In the genomic region with DNA sequence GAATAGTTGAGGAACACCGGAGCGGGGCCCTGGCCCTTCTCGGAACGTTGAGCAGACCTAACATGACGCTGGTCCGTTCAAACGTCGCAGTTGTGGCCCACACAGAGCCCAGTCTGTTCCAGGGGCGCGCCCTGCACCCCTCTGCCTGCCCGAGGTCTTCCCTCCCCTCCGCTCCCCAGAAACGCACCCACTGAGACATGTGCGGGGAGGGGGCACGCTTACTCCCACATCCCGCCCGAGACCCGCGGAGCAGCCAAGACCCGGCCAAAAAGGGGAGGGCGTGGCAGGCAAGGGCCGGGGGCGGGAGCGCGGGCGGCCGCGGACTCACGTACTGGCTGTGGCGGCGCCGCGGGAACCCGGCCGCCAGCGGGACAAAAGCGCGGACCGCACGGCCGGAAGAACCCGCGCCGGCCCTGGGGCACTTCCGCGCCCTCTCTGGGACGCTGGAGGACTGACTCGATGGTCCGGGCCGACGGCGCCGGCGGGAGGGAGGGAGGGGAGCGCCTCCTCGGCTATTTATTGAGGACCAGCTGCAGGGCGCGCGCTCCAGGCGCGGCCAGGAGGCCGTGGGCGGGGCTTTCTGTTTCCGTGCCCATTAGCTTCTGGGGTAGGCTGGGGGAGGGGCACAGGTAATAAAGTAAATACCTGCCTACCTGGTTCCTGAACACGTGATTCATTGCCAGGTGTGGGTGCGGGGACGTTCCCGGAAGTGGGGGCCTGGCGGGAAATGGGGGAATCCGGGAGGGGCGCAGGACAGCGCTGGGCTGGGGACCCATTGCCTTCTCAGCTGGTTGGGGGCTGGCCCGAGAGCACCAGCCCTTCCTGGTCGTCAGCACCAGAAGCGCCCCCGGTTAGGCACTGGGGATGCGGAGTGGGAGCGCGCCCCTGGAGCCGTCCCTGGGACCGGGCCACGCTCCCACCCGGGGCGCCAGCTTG, we compare ENCODE assay signal across 7 cellular contexts. TPM values are rescaled to one million over a fixed set of nuclear protein-coding genes. Genes with fewer than 3 reads are reported as not detected.
DNase-seq lines count a peak whose midpoint lies in the region; ATAC-seq, FAIRE-seq and TF ChIP-seq lines count a peak whose summit lies in the region.

A gene (minus strand): TSS at position 390 of the 936 bp plus-strand sequence. CDS start 57 bp downstream, at position 333.

- DNase-seq in NCI-H1930 (lab: John Stamatoyannopoulos, UW) (peak; percentile 80 to 82), T-helper 22 cell (ENCODE audit: low read depth) (peak; percentile 76), astrocyte (ENCODE audit: low read depth) (peak; percentile 80), hepatocyte (ENCODE audit: low spot score) (peak; percentile 96), retina (peak; percentile 94)

- H3K27me3 Mint-ChIP-seq in astrocyte (ENCODE audit: low read depth, unreplicated experiment): no peaks in the 10 kb centered on the region

- H3K27ac Mint-ChIP-seq in astrocyte (ENCODE audit: unreplicated experiment): peak within 1 kb of the TSS; percentile 88

- H3K4me3 ChIP-seq in astrocyte (ENCODE audit: insufficient read depth, low read depth, low read length): peak within 1 kb of the TSS; percentile 95
- H3K4me3 ChIP-seq in hepatocyte: peak within 1 kb of the TSS; percentile 74

- WGBS in hepatocyte (ENCODE audit: low lambda C conversion rate, missing lambda C conversion rate): 1% methylated on average over 37 of the region's 84 CpGs

- H3K36me3 ChIP-seq in astrocyte (ENCODE audit: insufficient read depth, low read length): no peaks in the 10 kb centered on the region
- H3K36me3 ChIP-seq in hepatocyte (replicated peaks; ENCODE audit: insufficient read depth, low read depth): no peaks in the 10 kb centered on the region

- no peaks in the 10 kb centered on the region for H3K9me3 ChIP-seq in astrocyte (ENCODE audit: insufficient read depth, low read depth, low read length)
- no peaks in the 10 kb centered on the region for H3K9me3 ChIP-seq in hepatocyte (ENCODE audit: low read depth)

- H3K27me3 ChIP-seq in astrocyte (ENCODE audit: insufficient read depth, low read length): no peaks in the 10 kb centered on the region
- no peaks in the 10 kb centered on the region for H3K27me3 ChIP-seq in hepatocyte

- FAIRE-seq in astrocyte (lab: Jason Lieb, UNC): no peak

- H3K79me2 ChIP-seq in astrocyte (ENCODE audit: insufficient read depth, low read length) (peaks cover 29% of the 10 kb centered on the region), hepatocyte (peaks cover 36% of the 10 kb centered on the region)

- H3K4me2 ChIP-seq in astrocyte (ENCODE audit: low read length): peak within 1 kb of the TSS; percentile 98
- H3K4me2 ChIP-seq in hepatocyte: peak within 1 kb of the TSS; percentile 86

- H3K9me2 ChIP-seq in hepatocyte (replicated peaks; ENCODE audit: insufficient read depth): no peaks in the 10 kb centered on the region

- H2AFZ ChIP-seq in astrocyte (ENCODE audit: low read depth, low read length) (peak within 1 kb of the TSS; percentile 95), hepatocyte (peak within 1 kb of the TSS; percentile 87)

- ATAC-seq in GM18508 (IDR thresholded peaks at IDR 0.05; ENCODE audit: insufficient read depth, unreplicated experiment) (peak; percentile 58), HG02973 (IDR thresholded peaks at IDR 0.05; ENCODE audit: unreplicated experiment) (peak; percentile 83)

- H3K4me1 Mint-ChIP-seq in astrocyte (ENCODE audit: low read depth, unreplicated experiment): no peaks in the 10 kb centered on the region

- H4K20me1 ChIP-seq in astrocyte (ENCODE audit: insufficient read depth, low read length) (no peaks in the 10 kb centered on the region), hepatocyte (ENCODE audit: insufficient read depth, poor library complexity, severe bottlenecking) (no peaks in the 10 kb centered on the region)

- no peak for TF ChIP-seq CTCF in astrocyte (IDR thresholded peaks at IDR 0.05; ENCODE audit: insufficient read depth, low read depth, low read length)
- TF ChIP-seq CTCF in hepatocyte (IDR thresholded peaks at IDR 0.05; ENCODE audit: poor library complexity): no peak

- H3K9ac ChIP-seq in astrocyte (ENCODE audit: low read length): peak within 1 kb of the TSS; percentile 95

- H3K36me3 Mint-ChIP-seq in astrocyte (ENCODE audit: low read depth, unreplicated experiment): peaks cover 3% of the 10 kb centered on the region

- H3K4me1 ChIP-seq in astrocyte (ENCODE audit: insufficient read depth, low read length): peaks cover 7% of the 10 kb centered on the region
- peaks cover 14% of the 10 kb centered on the region for H3K4me1 ChIP-seq in hepatocyte (ENCODE audit: insufficient read depth)

- peak within 1 kb of the TSS; percentile 71 for H3K27ac ChIP-seq in astrocyte (ENCODE audit: low read depth, low read length)
- peak within 1 kb of the TSS; percentile 94 for H3K27ac ChIP-seq in hepatocyte

- no peaks in the 10 kb centered on the region for H3K9me3 Mint-ChIP-seq in astrocyte (ENCODE audit: unreplicated experiment)

- H3K4me3 Mint-ChIP-seq in astrocyte (ENCODE audit: unreplicated experiment): peak within 1 kb of the TSS; percentile 93

RNA-seq across cellular contexts. Expression of the gene that starts here (rescaled TPM):
- total RNA-seq in astrocyte (14.5 and 15.0 TPM in 2 replicates), hepatocyte (30.0 and 31.7 TPM in 2 replicates)
- polyA plus RNA-seq in hepatocyte: 13.5 and 18.0 TPM in 2 replicates

Comparison
In these comparisons a context has a peak if more than half of its experiments do, and no peak if none do; other contexts are left out.
1. Peak in every context shown above with its lines: DNase-seq, ATAC-seq, H3K4me3 ChIP-seq and H3K27ac ChIP-seq.